ENCODE assay signal across 18 cellular contexts in the genomic region with DNA sequence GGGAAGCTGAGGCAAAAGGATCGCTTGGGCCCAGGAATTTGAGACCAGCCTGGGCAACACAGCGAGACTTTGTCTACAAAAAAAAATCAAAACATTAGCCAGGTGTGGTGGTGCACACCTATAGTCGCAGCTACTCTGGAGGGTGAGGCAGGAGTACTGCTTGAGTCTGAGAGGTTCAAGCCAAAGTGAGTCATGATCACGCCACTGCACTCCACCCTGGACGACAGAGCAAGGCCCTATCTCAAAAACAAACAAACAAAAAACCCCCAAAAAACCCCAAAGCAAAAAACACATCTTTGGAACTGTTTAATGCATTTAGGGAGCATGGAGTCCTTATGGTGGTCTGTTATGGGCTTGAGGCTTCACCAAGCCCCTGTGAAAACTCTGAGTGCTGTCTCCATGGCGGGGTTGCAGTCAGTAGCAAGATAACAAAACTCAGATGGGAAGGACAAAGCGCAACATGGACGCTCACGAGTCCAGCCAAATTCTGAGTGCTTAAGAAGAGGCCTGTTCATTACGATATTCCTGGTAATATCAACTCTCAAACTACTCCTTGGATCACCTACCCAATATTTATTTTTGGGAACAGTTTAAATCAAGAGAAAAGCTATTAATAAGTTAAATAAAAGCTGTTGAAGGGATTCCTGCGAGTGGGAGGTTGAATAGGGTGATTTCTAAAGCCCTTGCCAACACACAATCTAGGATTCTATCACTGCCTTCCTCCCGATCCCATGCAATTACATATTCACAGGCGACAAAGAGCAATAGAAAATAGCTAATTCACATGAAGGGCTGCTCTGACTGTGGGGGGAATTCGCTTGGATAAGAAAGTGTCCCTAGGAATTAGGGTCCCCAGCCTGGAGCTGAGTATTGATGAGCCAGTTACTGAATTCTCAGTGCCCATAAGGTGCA.
DNase-seq lines count a peak whose midpoint lies in the region; ATAC-seq and TF ChIP-seq lines count a peak whose summit lies in the region.
"Had no signal": no experiment of that assay in that cellular context is flagged by ENCODE, and none has a peak within 500 bp of the region (broad histone marks: within the 10 kb centered on the region; RNA-seq: fewer than 3 reads in every experiment).

No MANE protein-coding gene starts in this region.

- H3K9me3 Mint-ChIP-seq in natural killer cell treated with Interleukin-12 subunit alpha and Interleukin-12 subunit beta and Interleukin-15 and Interleukin-18, amount 100 ng/mL, for 72 hours, result peaks cover 5% of the 10 kb centered on the region
- no peaks in the 10 kb centered on the region for H3K9me3 Mint-ChIP-seq in type B pancreatic cell
- H3K9me3 Mint-ChIP-seq in activated CD8-positive, alpha-beta T cell treated with anti-CD3 and anti-CD28 coated beads, Interleukin-2, amount 10 ng/mL, durations not matched to agents 7 days and 5 days (ENCODE audit: insufficient read depth), result no peaks in the 10 kb centered on the region

- H3K27ac ChIP-seq in cardiac muscle cell (peak overlapping the region; percentile 42), epithelial cell of prostate (peak overlapping the region; percentile 27)
- H3K27ac ChIP-seq: adrenal gland, colonic mucosa, pancreas had no signal

- H3K9me3 ChIP-seq in cardiac muscle cell (ENCODE audit: low read depth), result no peaks in the 10 kb centered on the region
- H3K9me3 ChIP-seq: adrenal gland, colonic mucosa, gastroesophageal sphincter, pancreas had no signal

- no peak overlapping the region for H3K4me3 ChIP-seq in cardiac muscle cell
- H3K4me3 ChIP-seq: adrenal gland, colonic mucosa, gastroesophageal sphincter, pancreas had no signal

- H3K27me3 Mint-ChIP-seq in natural killer cell treated with Interleukin-12 subunit alpha and Interleukin-12 subunit beta and Interleukin-15 and Interleukin-18, amount 100 ng/mL, for 72 hours, result no peaks in the 10 kb centered on the region
- no peaks in the 10 kb centered on the region for H3K27me3 Mint-ChIP-seq in type B pancreatic cell
- no peaks in the 10 kb centered on the region for H3K27me3 Mint-ChIP-seq in activated CD8-positive, alpha-beta T cell treated with anti-CD3 and anti-CD28 coated beads, Interleukin-2, amount 10 ng/mL, durations not matched to agents 7 days and 5 days (ENCODE audit: low read depth)

- H3K27me3 ChIP-seq in cardiac muscle cell, result no peaks in the 10 kb centered on the region
- H3K27me3 ChIP-seq: adrenal gland, colonic mucosa, gastroesophageal sphincter, pancreas had no signal

- TF ChIP-seq CTCF in cardiac muscle cell (IDR thresholded peaks at IDR 0.05; ENCODE audit: low read depth, low read length) (no peak), type B pancreatic cell (conservative IDR thresholded peaks at IDR 0.05) (no peak)

- peaks cover 6% of the 10 kb centered on the region for H3K36me3 Mint-ChIP-seq in natural killer cell treated with Interleukin-12 subunit alpha and Interleukin-12 subunit beta and Interleukin-15 and Interleukin-18, amount 100 ng/mL, for 72 hours
- H3K36me3 Mint-ChIP-seq in type B pancreatic cell, result peaks cover 12% of the 10 kb centered on the region
- no peaks in the 10 kb centered on the region for H3K36me3 Mint-ChIP-seq in activated CD8-positive, alpha-beta T cell treated with anti-CD3 and anti-CD28 coated beads, Interleukin-2, amount 10 ng/mL, durations not matched to agents 7 days and 5 days (ENCODE audit: low read depth)

- CTCF ChIA-PET in activated CD8-positive, alpha-beta T cell treated with anti-CD3 and anti-CD28 coated beads, Interleukin-2, amount 10 ng/mL, durations not matched to agents 7 days and 5 days (lab: Charles Lee), result interaction anchor here (1.0 to 2.0 kb wide), 2 partner anchors 8 to 53 kb away, joined by 3 to 8 read pairs; no protein-coding TSS in a partner anchor

- no peak for DNase-seq in cardiac muscle cell (ENCODE audit: low read depth in 1 of 2, low spot score in 1 of 2)
- no peak for DNase-seq in cardiac septum (ENCODE audit: low spot score)
- no peak for DNase-seq in epithelial cell of prostate (ENCODE audit: low read depth, low spot score)
- no peak for DNase-seq in natural killer cell treated with Interleukin-12 subunit alpha and Interleukin-12 subunit beta and Interleukin-15 and Interleukin-18, amount 100 ng/mL, for 72 hours (ENCODE audit: low spot score)
- DNase-seq in type B pancreatic cell (ENCODE audit: extremely low spot score, unreplicated experiment), result no peak
- no peak for DNase-seq in C1 segment of cervical spinal cord (lab: John Stamatoyannopoulos, UW)
- DNase-seq in activated CD8-positive, alpha-beta T cell treated with anti-CD3 and anti-CD28 coated beads, Interleukin-2, amount 10 ng/mL, durations not matched to agents 7 days and 5 days, result no peak
- DNase-seq in RKO (ENCODE audit: low spot score), result no peak
- DNase-seq: activated CD4-positive, alpha-beta T cell treated with anti-CD3 and anti-CD28 coated beads, Interleukin-2, amount 50 U/mL, for 48 hours; activated T-cell treated with anti-CD3 and anti-CD28 coated beads, Interleukin-2, amount 50 U/mL, for 48 hours; adrenal gland; colonic mucosa; midbrain; NCI-H2107; NCI-H748 treated with DMSO at 0.1 percent for 48 hours; pancreas; trophoblast cell had no signal

- peaks cover 69 to 71% of the 10 kb centered on the region in 2 donors for H3K4me1 Mint-ChIP-seq in natural killer cell treated with Interleukin-12 subunit alpha and Interleukin-12 subunit beta and Interleukin-15 and Interleukin-18, amount 100 ng/mL, for 72 hours (ENCODE audit: low read depth in 2 of 2)
- H3K4me1 Mint-ChIP-seq in type B pancreatic cell (ENCODE audit: unreplicated experiment), result peaks cover 64% of the 10 kb centered on the region
- peaks cover 17% of the 10 kb centered on the region for H3K4me1 Mint-ChIP-seq in activated CD8-positive, alpha-beta T cell treated with anti-CD3 and anti-CD28 coated beads, Interleukin-2, amount 10 ng/mL, durations not matched to agents 7 days and 5 days (ENCODE audit: low read depth)

- no peaks in the 10 kb centered on the region for H3K36me3 ChIP-seq in cardiac muscle cell
- H3K36me3 ChIP-seq: adrenal gland, colonic mucosa, gastroesophageal sphincter, pancreas had no signal

- intact Hi-C loops in cardiac septum (cut with DNase I), result loop anchor here (5.0 kb wide), 1 partner anchor 83 kb away; no protein-coding TSS in a partner anchor

- H3K4me1 ChIP-seq in cardiac muscle cell (ENCODE audit: low read depth), result peaks cover 51% of the 10 kb centered on the region
- H3K4me1 ChIP-seq: colonic mucosa had no signal

- peak; percentile 32 to 44 for ATAC-seq in natural killer cell treated with Interleukin-12 subunit alpha and Interleukin-12 subunit beta and Interleukin-15 and Interleukin-18, amount 100 ng/mL, for 72 hours
- ATAC-seq in activated CD8-positive, alpha-beta T cell treated with anti-CD3 and anti-CD28 coated beads, Interleukin-2, amount 10 ng/mL, durations not matched to agents 7 days and 5 days, result no peak
- ATAC-seq: gastroesophageal sphincter, pancreas had no signal

- POLR2A ChIA-PET in activated CD8-positive, alpha-beta T cell treated with anti-CD3 and anti-CD28 coated beads, Interleukin-2, amount 10 ng/mL, durations not matched to agents 7 days and 5 days (lab: Charles Lee), result no interaction called here

- H3K4me3 Mint-ChIP-seq in natural killer cell treated with Interleukin-12 subunit alpha and Interleukin-12 subunit beta and Interleukin-15 and Interleukin-18, amount 100 ng/mL, for 72 hours, result no peak overlapping the region
- H3K4me3 Mint-ChIP-seq in type B pancreatic cell, result no peak overlapping the region
- H3K4me3 Mint-ChIP-seq in activated CD8-positive, alpha-beta T cell treated with anti-CD3 and anti-CD28 coated beads, Interleukin-2, amount 10 ng/mL, durations not matched to agents 7 days and 5 days, result no peak overlapping the region

- peak overlapping the region; percentile 31 to 68 for H3K27ac Mint-ChIP-seq in natural killer cell treated with Interleukin-12 subunit alpha and Interleukin-12 subunit beta and Interleukin-15 and Interleukin-18, amount 100 ng/mL, for 72 hours
- peak overlapping the region; percentile 57 for H3K27ac Mint-ChIP-seq in type B pancreatic cell
- no peak overlapping the region for H3K27ac Mint-ChIP-seq in activated CD8-positive, alpha-beta T cell treated with anti-CD3 and anti-CD28 coated beads, Interleukin-2, amount 10 ng/mL, durations not matched to agents 7 days and 5 days
